In genomic region chr13:93861818-93862217, GRCh38 we compare ENCODE assay signal across 1 cellular context.
TF ChIP-seq lines count a peak whose summit lies in the region.

No MANE protein-coding gene starts in this region.

TF ChIP-seq in IMR-90, 13 proteins besides CTCF, POLR2A, EP300 and RAD21 (continued from another document):
- TF ChIP-seq ELK1 (IDR thresholded peaks at IDR 0.05; ENCODE audit: borderline replicate concordance, low read depth, low read length) (no peak), CHD1 (IDR thresholded peaks at IDR 0.05; ENCODE audit: low read depth, low read length) (no peak), USF2 (IDR thresholded peaks at IDR 0.05; ENCODE audit: low read depth, low read length) (no peak), RCOR1 (IDR thresholded peaks at IDR 0.05; ENCODE audit: insufficient replicate concordance, low read length) (no peak), FOS (IDR thresholded peaks at IDR 0.05; ENCODE audit: low read depth, low read length) (peak; percentile 93), MAFK (IDR thresholded peaks at IDR 0.05; ENCODE audit: low read depth, low read length) (no peak), MXI1 (IDR thresholded peaks at IDR 0.05; ENCODE audit: borderline replicate concordance, low read depth, low read length) (0 out of 2 replicates have a peak, but pooled peaks have one; percentile 38), BHLHE40 (IDR thresholded peaks at IDR 0.05; ENCODE audit: low read depth, low read length) (peak; percentile 66), MAZ (IDR thresholded peaks at IDR 0.05; ENCODE audit: borderline replicate concordance, low read depth, low read length) (no peak; the same call in 1 of the 2 replicates), NFE2L2 (IDR thresholded peaks at IDR 0.05; ENCODE audit: low read depth, low read length) (peak; percentile 43; the same call in 1 of the 2 replicates)
